Comparison of ENCODE assay signal across 25 cellular contexts in the genomic region with DNA sequence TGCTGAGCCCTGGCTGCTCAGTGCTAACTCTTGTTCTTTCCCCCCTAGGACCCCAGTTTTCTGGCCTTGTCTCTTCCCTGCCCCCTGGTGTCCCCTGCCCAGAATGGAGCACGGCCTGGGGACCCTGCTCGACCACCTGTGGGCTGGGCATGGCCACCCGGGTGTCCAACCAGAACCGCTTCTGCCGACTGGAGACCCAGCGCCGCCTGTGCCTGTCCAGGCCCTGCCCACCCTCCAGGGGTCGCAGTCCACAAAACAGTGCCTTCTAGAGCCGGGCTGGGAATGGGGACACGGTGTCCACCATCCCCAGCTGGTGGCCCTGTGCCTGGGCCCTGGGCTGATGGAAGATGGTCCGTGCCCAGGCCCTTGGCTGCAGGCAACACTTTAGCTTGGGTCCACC. TPM values are rescaled to one million over a fixed set of nuclear protein-coding genes. Genes with fewer than 3 reads are reported as not detected.
"Had no signal": no experiment of that assay in that cellular context is flagged by ENCODE, and none has a peak within 500 bp of the region (broad histone marks: within the 10 kb centered on the region; RNA-seq: fewer than 3 reads in every experiment).

No MANE protein-coding gene starts in this region.

- H2AFZ ChIP-seq: parathyroid adenoma had no signal

- H3K36me3 ChIP-seq: breast epithelium, heart left ventricle, sigmoid colon had no signal

- H3K4me2 ChIP-seq: smooth muscle cell had no signal

- DNase-seq: activated CD4-positive, alpha-beta T cell treated with anti-CD3 and anti-CD28 coated beads for 4 hours; activated CD4-positive, alpha-beta T cell treated with anti-CD3 and anti-CD28 coated beads, Interleukin-2, amount 50 U/mL, for 48 hours; activated CD4-positive, CD25-positive, alpha-beta regulatory T cell; activated naive CD4-positive, alpha-beta T cell treated with Interleukin-2 at 50 U/mL for 16 hours; activated naive CD8-positive, alpha-beta T cell treated with anti-CD3 and anti-CD28 coated beads for 36 hours; activated T-cell treated with anti-CD3 and anti-CD28 coated beads, Interleukin-2, amount 50 U/mL, for 48 hours; effector memory CD8-positive, alpha-beta T cell; heart left ventricle; islet precursor cell; left colon; nucleus accumbens; sigmoid colon; stimulated activated CD4-positive, alpha-beta T cell treated with anti-CD3 and anti-CD28 coated beads, Interleukin-15, amount 100 ng/mL, for 24 hours had no signal

- H3K4me1 ChIP-seq: breast epithelium, parathyroid adenoma had no signal

- H3K9me3 ChIP-seq: breast epithelium, gastroesophageal sphincter, heart left ventricle had no signal

- H3K9ac ChIP-seq: parathyroid adenoma had no signal

- H3K4me3 ChIP-seq: breast epithelium, gastroesophageal sphincter, heart left ventricle, sigmoid colon, smooth muscle cell had no signal

- H3K27ac ChIP-seq: breast epithelium, heart left ventricle, parathyroid adenoma had no signal

- FAIRE-seq: colon had no signal

- H3K79me2 ChIP-seq: parathyroid adenoma had no signal

- ATAC-seq: effector memory CD8-positive, alpha-beta T cell; gastroesophageal sphincter; heart left ventricle; left colon; stimulated activated memory B cell treated with anti-CD40 and anti-IgM and Interleukin-4, amounts not matched to agents 10 μg/mL and 1 μg/mL and 100 μg/mL, for 72 hours had no signal

- H3K27me3 ChIP-seq: breast epithelium, gastroesophageal sphincter, heart left ventricle, sigmoid colon had no signal

RNA-seq across cellular contexts. Expression of gene CCN5, which starts 11.9 kb away (rescaled TPM):
- total RNA-seq: activated CD8-positive, alpha-beta memory T cell treated with anti-CD3 and anti-CD28 coated beads for 36 hours; activated naive CD8-positive, alpha-beta T cell treated with anti-CD3 and anti-CD28 coated beads for 36 hours; dermis microvascular lymphatic vessel endothelial cell; mononuclear cell; smooth muscle cell; T-helper 1 cell treated with Interleukin-12 subunit alpha and Interleukin-12 subunit beta and Interleukin-4 antibody, amounts not matched to agents 30 ng/mL and 1 ng/mL, for 36 hours; temporal lobe had no signal
- polyA plus RNA-seq: smooth muscle cell had no signal

RNA-seq across cellular contexts. Expression of gene KCNK15, which starts 18.6 kb away (rescaled TPM):
- total RNA-seq: dermis microvascular lymphatic vessel endothelial cell, myocyte, temporal lobe had no signal
